14 cellular contexts compared by ENCODE assay signal in genomic region chr10:69624245-69624786, GRCh38. TPM values are rescaled to one million over a fixed set of nuclear protein-coding genes. Genes with fewer than 3 reads are reported as not detected.
A peak's percentile ranks its signal among the peaks of the same experiment; 100 is the strongest.
DNase-seq lines count a peak whose midpoint lies in the region; ATAC-seq and TF ChIP-seq lines count a peak whose summit lies in the region.
"Had no signal": no experiment of that assay in that cellular context is flagged by ENCODE, and none has a peak within 500 bp of the region (broad histone marks: within the 10 kb centered on the region; RNA-seq: fewer than 3 reads in every experiment).

No MANE protein-coding gene starts in this region.

- peaks cover 14% of the 10 kb centered on the region for H3K36me3 Mint-ChIP-seq in activated CD4-positive, alpha-beta T cell treated with anti-CD3 and anti-CD28 coated beads, Interleukin-2, amount 10 ng/mL, durations not matched to agents 7 days and 5 days (ENCODE audit: low read depth)

- peak overlapping the region; percentile 21 for H3K27ac Mint-ChIP-seq in activated CD4-positive, alpha-beta T cell treated with anti-CD3 and anti-CD28 coated beads, Interleukin-2, amount 10 ng/mL, durations not matched to agents 7 days and 5 days
- H3K27ac Mint-ChIP-seq: GM23338 had no signal

- H3K4me1 ChIP-seq in BLaER1 treated with 17β-estradiol and CSF1 and Interleukin-3, amounts not matched to agents 10 nM and 100 nM, result peaks cover 13 to 28% (median 24%) of the 10 kb centered on the region in 10 experiments
- peaks cover 0 to under 1% (median under 1%) of the 10 kb centered on the region in 4 donors for H3K4me1 ChIP-seq in tibial artery

- H3K9me3 ChIP-seq in BLaER1 treated with 17β-estradiol and CSF1 and Interleukin-3, amounts not matched to agents 10 nM and 100 nM (replicated peaks in 1 of 11), result peaks cover 22 to 41% (median 33%) of the 10 kb centered on the region in 11 experiments
- H3K9me3 ChIP-seq in tibial artery, result no peaks in the 10 kb centered on the region

- no peak for DNase-seq in activated CD4-positive, alpha-beta T cell treated with anti-CD3 and anti-CD28 coated beads, Interleukin-2, amount 10 ng/mL, durations not matched to agents 7 days and 5 days
- no peak for DNase-seq in activated CD4-positive, alpha-beta T cell treated with anti-CD3 and anti-CD28 coated beads, Interleukin-2, amount 50 U/mL, for 4 hours
- DNase-seq in Jurkat, Clone E6-1 (ENCODE audit: low read depth, low spot score), result peak; percentile 70
- peak; percentile 55 for DNase-seq in central memory CD4-positive, alpha-beta T cell
- DNase-seq in tibial artery (no peak), left colon (no peak), HUDEP-2 (lab: John Stamatoyannopoulos, UW; ENCODE audit: unreplicated experiment in 76 of 76) (no peak)
- DNase-seq: DMS 273 treated with DMSO at 0.1 percent for 48 hours, NCI-H187 treated with DMSO at 0.1 percent for 48 hours, NCI-H446, PC-9 had no signal

- no peaks in the 10 kb centered on the region for H3K27me3 Mint-ChIP-seq in activated CD4-positive, alpha-beta T cell treated with anti-CD3 and anti-CD28 coated beads, Interleukin-2, amount 10 ng/mL, durations not matched to agents 7 days and 5 days

- POLR2A ChIA-PET in activated CD4-positive, alpha-beta T cell treated with anti-CD3 and anti-CD28 coated beads, Interleukin-2, amount 10 ng/mL, durations not matched to agents 7 days and 5 days (lab: Charles Lee), result interaction anchor here (0.6 kb wide), 1 partner anchor 106 kb away, joined by 3 read pairs; no protein-coding TSS in a partner anchor

- H3K9me3 Mint-ChIP-seq in activated CD4-positive, alpha-beta T cell treated with anti-CD3 and anti-CD28 coated beads, Interleukin-2, amount 10 ng/mL, durations not matched to agents 7 days and 5 days, result peaks cover 26% of the 10 kb centered on the region

- no peak overlapping the region for H3K9ac ChIP-seq in BLaER1 treated with 17β-estradiol and CSF1 and Interleukin-3, amounts not matched to agents 10 nM and 100 nM

- H3K4me3 ChIP-seq in BLaER1 treated with 17β-estradiol and CSF1 and Interleukin-3, amounts not matched to agents 10 nM and 100 nM, result peak overlapping the region in 3 of 10 experiments; percentile 5 to 34 (median 27); a peak in 5 of 20 replicates
- H3K4me3 ChIP-seq in Jurkat, Clone E6-1 (ENCODE audit: low read length), result peak overlapping the region; percentile 23
- no peak overlapping the region for H3K4me3 ChIP-seq in tibial artery
- H3K4me3 ChIP-seq: GM23338, PC-9 had no signal

- H3K4me1 Mint-ChIP-seq in activated CD4-positive, alpha-beta T cell treated with anti-CD3 and anti-CD28 coated beads, Interleukin-2, amount 10 ng/mL, durations not matched to agents 7 days and 5 days, result peaks cover 37% of the 10 kb centered on the region

- H3K36me3 ChIP-seq in BLaER1 treated with 17β-estradiol and CSF1 and Interleukin-3, amounts not matched to agents 10 nM and 100 nM, result no peaks in the 10 kb centered on the region
- no peaks in the 10 kb centered on the region for H3K36me3 ChIP-seq in tibial artery

- ATAC-seq in left colon, result no peak
- ATAC-seq: GM23338 had no signal

- H3K4me3 Mint-ChIP-seq in activated CD4-positive, alpha-beta T cell treated with anti-CD3 and anti-CD28 coated beads, Interleukin-2, amount 10 ng/mL, durations not matched to agents 7 days and 5 days, result no peak overlapping the region
- H3K4me3 Mint-ChIP-seq: GM23338 had no signal

- H3K27ac ChIP-seq in BLaER1 treated with 17β-estradiol and CSF1 and Interleukin-3, amounts not matched to agents 10 nM and 100 nM, result peak overlapping the region in 3 of 11 experiments; percentile 1 to 23 (median 1); a peak in 1 of 22 replicates
- no peak overlapping the region for H3K27ac ChIP-seq in tibial artery
- H3K27ac ChIP-seq: HL-60, PC-9 had no signal

- no peaks in the 10 kb centered on the region for H4K20me1 ChIP-seq in BLaER1 treated with 17β-estradiol and CSF1 and Interleukin-3, amounts not matched to agents 10 nM and 100 nM

- TF ChIP-seq CTCF in tibial artery (IDR thresholded peaks at IDR 0.05), result no peak

- H3K4me2 ChIP-seq in BLaER1 treated with 17β-estradiol and CSF1 and Interleukin-3, amounts not matched to agents 10 nM and 100 nM, result peak overlapping the region; percentile 4 to 79 (median 40); a peak in 17 of 22 replicates
- H3K4me2 ChIP-seq: GM23338, PC-9 had no signal

- no peaks in the 10 kb centered on the region for H3K27me3 ChIP-seq in BLaER1 treated with 17β-estradiol and CSF1 and Interleukin-3, amounts not matched to agents 10 nM and 100 nM
- H3K27me3 ChIP-seq in tibial artery, result peaks cover 0 to 16% of the 10 kb centered on the region in 2 donors

- CTCF ChIA-PET in activated CD4-positive, alpha-beta T cell treated with anti-CD3 and anti-CD28 coated beads, Interleukin-2, amount 10 ng/mL, durations not matched to agents 7 days and 5 days (lab: Charles Lee), result no interaction called here

- intact Hi-C loops in tibial artery (cut with DNase I; ENCODE audit: low total_unique reads), result no loop called here
- intact Hi-C loops in left colon (cut with DNase I, micrococcal nuclease), result no loop called here

RNA-seq across cellular contexts. Expression of gene FAM241B, which starts 5.7 kb away (rescaled TPM):
- total RNA-seq in activated CD4-positive, alpha-beta T cell treated with anti-CD3 and anti-CD28 coated beads, Interleukin-2, amount 10 ng/mL, durations not matched to agents 7 days and 5 days, result 1 to 10 TPM; 3.4 to 4.2 TPM
- 50.2 TPM for polyA plus RNA-seq in Jurkat, Clone E6-1 (2012; ENCODE audit: insufficient read depth, insufficient read length)
- total RNA-seq in left colon, result 1 to 10 TPM; 1.7 to 3.2 TPM

RNA-seq across cellular contexts. Expression of gene NEUROG3, which starts 51.1 kb away (rescaled TPM):
- total RNA-seq in activated CD4-positive, alpha-beta T cell treated with anti-CD3 and anti-CD28 coated beads, Interleukin-2, amount 10 ng/mL, durations not matched to agents 7 days and 5 days, result not detected
- not detected for polyA plus RNA-seq in Jurkat, Clone E6-1 (2012; ENCODE audit: insufficient read depth, insufficient read length)
- 1 to 10 TPM in 1 of 2 donors, under 1 TPM in 1; 0.81 to 2.4 TPM for total RNA-seq in left colon
- total RNA-seq: GM23338, PC-9 had no signal
- polyA plus RNA-seq: GM23338 had no signal

Comparison
In these comparisons a context has a peak if more than half of its experiments do, and no peak if none do; other contexts are left out.
1. DNase-seq: peak in Jurkat, Clone E6-1 (single experiment) and central memory CD4-positive, alpha-beta T cell (single experiment); none in activated CD4-positive, alpha-beta T cell treated with anti-CD3 and anti-CD28 coated beads, Interleukin-2, amount 10 ng/mL, durations not matched to agents 7 days and 5 days (single experiment), activated CD4-positive, alpha-beta T cell treated with anti-CD3 and anti-CD28 coated beads, Interleukin-2, amount 50 U/mL, for 4 hours (0 of 2), tibial artery (0 of 2), left colon (0 of 2) and HUDEP-2 (0 of 76).